Comparison of ENCODE assay signal across 8 cellular contexts in genomic region chr1:154419620-154420020, GRCh38. TPM values are rescaled to one million over a fixed set of nuclear protein-coding genes. Genes with fewer than 3 reads are reported as not detected.
A peak's percentile ranks its signal among the peaks of the same experiment; 100 is the strongest.
DNase-seq lines count a peak whose midpoint lies in the region; ATAC-seq and TF ChIP-seq lines count a peak whose summit lies in the region.

No MANE protein-coding gene starts in this region.

- H3K27ac Mint-ChIP-seq in T-cell, result peak overlapping the region; percentile 97

- no peaks in the 10 kb centered on the region for H3K27me3 Mint-ChIP-seq in T-cell

- H3K36me3 Mint-ChIP-seq in T-cell, result peaks cover 7% of the 10 kb centered on the region

- H3K9me3 ChIP-seq in mucosa of rectum (ENCODE audit: control insufficient read depth in 2 of 2, low read length in 2 of 2), result no peaks in the 10 kb centered on the region
- no peaks in the 10 kb centered on the region for H3K9me3 ChIP-seq in uterus

- H3K4me1 ChIP-seq in mucosa of rectum (ENCODE audit: control insufficient read depth in 2 of 2, insufficient read depth in 2 of 2, low read length in 2 of 2) (peaks cover 44 to 48% of the 10 kb centered on the region in 2 donors), uterus (peaks cover 29 to 33% of the 10 kb centered on the region in 2 donors)

- peak overlapping the region; percentile 88 to 91 for H3K27ac ChIP-seq in mucosa of rectum (ENCODE audit: low read depth in 2 of 2, low read length in 2 of 2)
- H3K27ac ChIP-seq in uterus, result peak overlapping the region; percentile 93 to 99

- H3K4me3 ChIP-seq in mucosa of rectum (ENCODE audit: low read length in 2 of 2), result peak overlapping the region; percentile 35 to 38
- peak overlapping the region in 1 of 2 donors; percentile 14 for H3K4me3 ChIP-seq in uterus

- peak overlapping the region; percentile 32 to 67 for H3K9ac ChIP-seq in mucosa of rectum (ENCODE audit: low read depth in 1 of 2, low read length in 2 of 2)

- POLR2A ChIA-PET in T-cell (lab: Charles Lee), result interaction anchor here (0.6 to 0.7 kb wide), 4 partner anchors 9 to 44 kb away, joined by 3 to 7 read pairs (median 4); no protein-coding TSS in a partner anchor

- TF ChIP-seq CTCF in uterus (IDR thresholded peaks at IDR 0.05), result no peak

- DNase-seq in HCEC 1CT, result peak; percentile 76
- DNase-seq in T-cell, result peak in 31 of 34 experiments; percentile 24 to 69 (median 50)
- DNase-seq in effector CD4-positive, alpha-beta T cell, result peak; percentile 28
- peak; percentile 78 to 91 for DNase-seq in uterus
- DNase-seq in GM19238 (ENCODE audit: insufficient read length, low spot score), result no peak
- no peak for DNase-seq in stimulated activated CD4-positive, alpha-beta T cell treated with anti-CD3 and anti-CD28 coated beads, Interleukin-4, amount 100 ng/mL, for 4 hours

- H3K36me3 ChIP-seq in mucosa of rectum (ENCODE audit: control insufficient read depth in 2 of 2, insufficient read depth in 2 of 2, low read length in 2 of 2) (peaks cover 0 to 6% of the 10 kb centered on the region in 2 donors), uterus (no peaks in the 10 kb centered on the region)

- peak overlapping the region; percentile 52 to 75 (median 66) for H3K4me3 Mint-ChIP-seq in T-cell

- H3K27me3 ChIP-seq in mucosa of rectum (ENCODE audit: control insufficient read depth in 2 of 2, insufficient read depth in 2 of 2, low read length in 2 of 2) (no peaks in the 10 kb centered on the region), uterus (no peaks in the 10 kb centered on the region)

- intact Hi-C loops in uterus (cut with DNase I; ENCODE audit: low total_unique reads), result no loop called here

- no peaks in the 10 kb centered on the region for H3K9me3 Mint-ChIP-seq in T-cell

- CTCF ChIA-PET in T-cell (lab: Charles Lee), result interaction anchor here in 1 of 2 donors (0.7 to 1.4 kb wide), 2 partner anchors 11 to 44 kb away, joined by 4 to 5 read pairs; no protein-coding TSS in a partner anchor

- no peak for TF ChIP-seq POLR2A in uterus (IDR thresholded peaks at IDR 0.05)

- peak; percentile 75 to 79 (median 78) for ATAC-seq in T-cell (replicated peaks in 1 of 4)
- no peak for ATAC-seq in GM21786 (IDR thresholded peaks at IDR 0.05; ENCODE audit: unreplicated experiment)

- peaks cover 86 to 89% (median 86%) of the 10 kb centered on the region in 3 donors for H3K4me1 Mint-ChIP-seq in T-cell

RNA-seq across cellular contexts. Expression of gene IL6R, which starts 14.5 kb away (rescaled TPM):
- total RNA-seq in T-cell, result 10 to 100 TPM; 76.0 to 87.9 (median 80.8) TPM
- total RNA-seq in uterus, result 10 to 100 TPM in 3 of 4 donors, 1 to 10 TPM in 1; 9.7 to 28.2 (median 17.1) TPM

Comparison
In these comparisons a context has a peak if more than half of its experiments do, and no peak if none do; other contexts are left out.
1. DNase-seq: peak in HCEC 1CT (single experiment), T-cell (31 of 34), effector CD4-positive, alpha-beta T cell (single experiment) and uterus (2 of 2); none in GM19238 (single experiment) and stimulated activated CD4-positive, alpha-beta T cell treated with anti-CD3 and anti-CD28 coated beads, Interleukin-4, amount 100 ng/mL, for 4 hours (0 of 2).